ENCODE assay signal across 8 cellular contexts in the genomic region with DNA sequence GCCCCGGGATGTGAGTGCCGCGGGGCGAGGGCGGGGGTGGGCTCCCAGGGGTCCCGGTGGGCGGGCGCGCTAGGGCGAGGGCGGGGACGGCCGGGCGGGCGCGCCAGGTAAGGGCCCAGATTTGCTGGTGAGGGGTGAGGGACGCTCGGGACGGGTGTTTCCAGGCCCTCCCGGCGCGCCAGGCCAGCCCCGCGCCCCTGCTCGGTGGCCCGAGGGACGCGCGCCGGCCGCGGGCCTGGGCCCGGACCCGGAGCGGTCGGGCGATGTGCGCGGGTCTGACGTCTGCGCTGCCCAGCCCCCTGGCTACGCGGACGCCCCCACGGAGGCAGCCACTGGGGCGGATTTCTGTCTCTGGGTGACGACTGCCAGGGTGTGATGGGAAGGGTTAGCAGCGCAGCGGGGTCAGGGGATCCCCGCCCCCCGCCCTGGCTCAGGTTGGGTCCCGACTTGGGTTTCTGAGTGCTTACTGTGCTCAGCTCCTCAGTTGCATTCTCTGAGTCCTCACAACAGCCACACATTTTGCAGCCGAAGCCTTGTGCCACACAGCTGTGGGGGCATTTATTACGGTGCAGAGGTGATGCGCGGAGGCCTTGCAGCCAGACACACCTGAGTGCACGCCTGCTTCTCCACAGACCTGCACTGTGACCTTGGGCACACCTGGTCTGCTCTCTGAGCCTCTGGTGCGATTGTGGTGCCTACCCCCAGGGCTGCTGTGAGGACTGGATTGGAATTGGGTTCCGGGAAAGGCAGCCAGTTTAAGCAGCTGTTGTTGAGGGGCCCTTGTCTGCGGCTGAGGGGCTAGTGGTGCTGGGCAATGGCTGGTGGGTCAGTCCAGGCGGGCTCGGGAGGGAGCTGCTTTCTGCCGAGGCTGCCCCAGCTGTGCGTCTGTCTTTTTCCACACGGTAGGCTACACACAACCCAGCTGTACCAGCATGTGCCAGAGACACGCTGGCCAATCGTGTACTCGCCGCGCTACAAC.
DNase-seq lines count a peak whose midpoint lies in the region; ATAC-seq and TF ChIP-seq lines count a peak whose summit lies in the region.

No MANE protein-coding gene starts in this region.

- no peaks in the 10 kb centered on the region for H3K79me2 ChIP-seq in KMS-11 (ENCODE audit: insufficient read depth, low read depth)

- peak overlapping the region; percentile 70 for H3K4me3 Mint-ChIP-seq in activated naive CD8-positive, alpha-beta T cell treated with anti-CD3 and anti-CD28 coated beads, Interleukin-2, amount 50 U/mL, for 24 hours

- H3K4me1 ChIP-seq in KMS-11 (ENCODE audit: low read depth, poor library complexity, severe bottlenecking), result peaks cover 41% of the 10 kb centered on the region

- H3K36me3 ChIP-seq in KMS-11 (ENCODE audit: insufficient read depth), result no peaks in the 10 kb centered on the region

- DNase-seq in stimulated activated CD4-positive, alpha-beta T cell treated with anti-CD3 and anti-CD28 coated beads, Interleukin-1b, Interleukin-23, amount 100 ng/mL, for 48 hours, result peak; percentile 31
- DNase-seq in stimulated activated CD4-positive, alpha-beta T cell treated with anti-CD3 and anti-CD28 coated beads, Interleukin-2, amount 100 ng/mL, for 48 hours, result no peak
- peak; percentile 47 for DNase-seq in activated naive CD8-positive, alpha-beta T cell treated with anti-CD3 and anti-CD28 coated beads, Interleukin-2, amount 50 U/mL, for 24 hours
- peak; percentile 65 for DNase-seq in hepatic stellate cell (ENCODE audit: low spot score)
- no peak for DNase-seq in retinal pigment epithelial cell (ENCODE audit: low read depth)
- DNase-seq in DMS153 (lab: John Stamatoyannopoulos, UW), result no peak
- no peak for DNase-seq in D341Med (ENCODE audit: low spot score)

- TF ChIP-seq CTCF in KMS-11 (conservative IDR thresholded peaks at IDR 0.05; ENCODE audit: low read depth, low read length) (no peak), retinal pigment epithelial cell (conservative IDR thresholded peaks at IDR 0.05; ENCODE audit: low read depth, low read length) (no peak)

- no peaks in the 10 kb centered on the region for H3K27me3 Mint-ChIP-seq in activated naive CD8-positive, alpha-beta T cell treated with anti-CD3 and anti-CD28 coated beads, Interleukin-2, amount 50 U/mL, for 24 hours

- ATAC-seq in activated naive CD8-positive, alpha-beta T cell treated with anti-CD3 and anti-CD28 coated beads, Interleukin-2, amount 50 U/mL, for 24 hours, result peak; percentile 6

- H3K27ac ChIP-seq in KMS-11, result no peak overlapping the region

- H3K27ac Mint-ChIP-seq in activated naive CD8-positive, alpha-beta T cell treated with anti-CD3 and anti-CD28 coated beads, Interleukin-2, amount 50 U/mL, for 24 hours, result no peak overlapping the region

- H3K9ac ChIP-seq in KMS-11, result no peak overlapping the region; the same call in 1 of the 2 replicates

- H3K4me3 ChIP-seq in KMS-11 (IDR thresholded peaks at IDR 0.05; ENCODE audit: insufficient read depth, low read depth, low read length) (peak overlapping the region; percentile 28), retinal pigment epithelial cell (ENCODE audit: low read length) (peak overlapping the region; percentile 57)

- H3K9me3 Mint-ChIP-seq in activated naive CD8-positive, alpha-beta T cell treated with anti-CD3 and anti-CD28 coated beads, Interleukin-2, amount 50 U/mL, for 24 hours, result no peaks in the 10 kb centered on the region

- peaks cover 34% of the 10 kb centered on the region for H3K4me1 Mint-ChIP-seq in activated naive CD8-positive, alpha-beta T cell treated with anti-CD3 and anti-CD28 coated beads, Interleukin-2, amount 50 U/mL, for 24 hours

- H4K20me1 ChIP-seq in KMS-11 (ENCODE audit: insufficient read depth), result no peaks in the 10 kb centered on the region

- no peaks in the 10 kb centered on the region for H3K27me3 ChIP-seq in KMS-11 (ENCODE audit: insufficient read depth, low read depth)

- H3K36me3 Mint-ChIP-seq in activated naive CD8-positive, alpha-beta T cell treated with anti-CD3 and anti-CD28 coated beads, Interleukin-2, amount 50 U/mL, for 24 hours (ENCODE audit: low read depth), result no peaks in the 10 kb centered on the region

- peak overlapping the region; percentile 48 for H3K4me2 ChIP-seq in KMS-11

- peak overlapping the region; percentile 18 for H2AFZ ChIP-seq in KMS-11 (ENCODE audit: low read depth)

Comparison
In these comparisons a context has a peak if more than half of its experiments do, and no peak if none do; other contexts are left out.
1. DNase-seq: peak in stimulated activated CD4-positive, alpha-beta T cell treated with anti-CD3 and anti-CD28 coated beads, Interleukin-1b, Interleukin-23, amount 100 ng/mL, for 48 hours (single experiment), activated naive CD8-positive, alpha-beta T cell treated with anti-CD3 and anti-CD28 coated beads, Interleukin-2, amount 50 U/mL, for 24 hours (single experiment) and hepatic stellate cell (single experiment); none in stimulated activated CD4-positive, alpha-beta T cell treated with anti-CD3 and anti-CD28 coated beads, Interleukin-2, amount 100 ng/mL, for 48 hours (0 of 2), retinal pigment epithelial cell (single experiment), DMS153 (single experiment) and D341Med (single experiment).